31 cellular contexts compared by ENCODE assay signal in the genomic region with DNA sequence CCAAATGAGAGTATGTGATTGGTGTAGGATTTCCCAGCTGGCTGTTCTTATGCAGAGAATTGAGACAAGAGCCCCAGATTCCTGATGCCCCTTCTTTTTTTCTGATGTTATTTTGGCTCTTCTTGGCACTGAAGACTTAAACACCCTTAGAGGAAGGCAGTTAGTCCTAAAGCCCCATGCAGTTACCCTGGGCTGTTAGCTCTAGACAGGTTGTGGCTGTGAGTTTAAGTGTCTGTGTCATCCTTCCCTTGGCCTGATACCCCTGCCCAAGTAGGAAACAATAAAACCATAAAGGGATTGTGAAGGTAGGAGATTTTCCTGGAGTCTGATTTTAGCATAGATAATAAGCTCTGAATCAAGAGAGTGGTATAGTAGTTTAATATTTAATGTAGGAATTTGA. TPM values are rescaled to one million over a fixed set of nuclear protein-coding genes. Genes with fewer than 3 reads are reported as not detected.
DNase-seq lines count a peak whose midpoint lies in the region; ATAC-seq, FAIRE-seq and TF ChIP-seq lines count a peak whose summit lies in the region.
"Had no signal": no experiment of that assay in that cellular context is flagged by ENCODE, and none has a peak within 500 bp of the region (broad histone marks: within the 10 kb centered on the region; RNA-seq: fewer than 3 reads in every experiment).

No MANE protein-coding gene starts in this region.

- H3K4me2 ChIP-seq in A549 = peak overlapping the region; percentile 33
- H3K4me2 ChIP-seq in GM23248 (ENCODE audit: unreplicated experiment) = no peak overlapping the region
- H3K4me2 ChIP-seq: BLaER1 treated with 17β-estradiol and CSF1 and Interleukin-3, amounts not matched to agents 10 nM and 100 nM; PC-9 had no signal

- no peaks in the 10 kb centered on the region for H3K27me3 ChIP-seq in GM23248 (replicated peaks; ENCODE audit: insufficient read depth)
- H3K27me3 ChIP-seq: BLaER1 treated with 17β-estradiol and CSF1 and Interleukin-3, amounts not matched to agents 10 nM and 100 nM; MG63; SJSA1 had no signal

- peaks cover 11% of the 10 kb centered on the region for H3K4me1 Mint-ChIP-seq in WTC11

- peaks cover 100% of the 10 kb centered on the region for H3K79me2 ChIP-seq in GM23248 (ENCODE audit: insufficient read depth)

- H3K9me3 Mint-ChIP-seq in WTC11 = no peaks in the 10 kb centered on the region
- H3K9me3 Mint-ChIP-seq: CD4-positive, alpha-beta memory T cell had no signal

- no peak for FAIRE-seq in A549 (lab: Jason Lieb, UNC)
- FAIRE-seq: A204.1, GM18507, HepG2 had no signal

- no peaks in the 10 kb centered on the region for H3K9me2 ChIP-seq in GM23248 (ENCODE audit: insufficient read depth)

- TF ChIP-seq EP300 in A549 (IDR thresholded peaks at IDR 0.05) = no peak

- H3K9me3 ChIP-seq in A549 = no peaks in the 10 kb centered on the region
- H3K9me3 ChIP-seq in HEK293 (ENCODE audit: control insufficient read depth, insufficient read depth, low read depth, low read length) = no peaks in the 10 kb centered on the region
- no peaks in the 10 kb centered on the region for H3K9me3 ChIP-seq in mesodermal cell (ENCODE audit: control insufficient read depth, low read length)
- no peaks in the 10 kb centered on the region for H3K9me3 ChIP-seq in GM23248 (ENCODE audit: low read depth)
- H3K9me3 ChIP-seq: BLaER1 treated with 17β-estradiol and CSF1 and Interleukin-3, amounts not matched to agents 10 nM and 100 nM; HAP-1; MG63; SJSA1 had no signal

- H4K20me1 ChIP-seq in GM23248 (ENCODE audit: insufficient read depth) = peaks cover 9% of the 10 kb centered on the region; the same call in 1 of the 2 replicates

- POLR2A ChIA-PET in A549 (lab: Yijun Ruan, JAX) = interaction anchor here (0.9 kb wide), 1 partner anchor 13 kb away, joined by 3 read pairs; no protein-coding TSS in a partner anchor
- POLR2A ChIA-PET in HEK293 (lab: Yijun Ruan, JAX) = no interaction called here
- POLR2A ChIA-PET in WTC11 (lab: Charles Lee) = no interaction called here

- H3K36me3 Mint-ChIP-seq in WTC11 = no peaks in the 10 kb centered on the region
- H3K36me3 Mint-ChIP-seq: CD4-positive, alpha-beta memory T cell had no signal

- peak in 1 of 2 experiments; percentile 65; a peak in 3 of 6 replicates for ATAC-seq in A549
- ATAC-seq in WTC11 = peak; percentile 26; the same call in 1 of the 2 replicates
- ATAC-seq: HepG2, K562 had no signal

- TF ChIP-seq CTCF in A549 (IDR thresholded peaks at IDR 0.05) (no peak), HEK293 (tag by site-specific recombination; IDR thresholded peaks at IDR 0.05) (no peak), WTC11 (IDR thresholded peaks at IDR 0.05) (no peak)

- DNase-seq in A549 (ENCODE audit: low read depth in 1 of 2, low spot score in 1 of 2) (no peak), WTC11 (ENCODE audit: low spot score) (no peak), GM23248 (no peak), KBM-7 (no peak), occipital lobe (lab: John Stamatoyannopoulos, UW) (no peak)
- no peak for DNase-seq in activated CD8-positive, alpha-beta memory T cell treated with anti-CD3 and anti-CD28 coated beads for 24 hours
- DNase-seq: AML-193; CD4-positive, alpha-beta memory T cell; COR-L47; DMS53; MG63; NCI-H1105 treated with DMSO at 0.1 percent for 48 hours; NCI-H1694; NCI-H2029 treated with DMSO at 0.1 percent for 48 hours; NCI-H2171; NCI-H345; NCI-H510A treated with DMSO at 0.1 percent for 48 hours; NCI-H748 treated with DMSO at 0.1 percent for 48 hours; NK-92 treated with Interleukin-12 subunit alpha and Interleukin-12 subunit beta, amount 100 ng/mL, for 24 hours; PC-9; Right ventricle myocardium superior; RPMI8226 had no signal

- in situ Hi-C loops in GM23248 (cut with MboI) = no loop called here
- in situ Hi-C loops in KBM-7 (cut with MboI; ENCODE audit: low pct_unique_long_range_greater_than_20kb, low sequenced_read_pairs) = no loop called here

- H2AFZ ChIP-seq in GM23248 = no peak overlapping the region
- H2AFZ ChIP-seq: PC-9 had no signal

- H3K4me3 Mint-ChIP-seq in WTC11 = no peak overlapping the region
- H3K4me3 Mint-ChIP-seq: CD4-positive, alpha-beta memory T cell had no signal

- no peaks in the 10 kb centered on the region for H3F3A ChIP-seq in GM23248 (ENCODE audit: insufficient read depth)

- H3K4me1 ChIP-seq in A549 (peaks cover 74% of the 10 kb centered on the region), HEK293 (ENCODE audit: control insufficient read depth, insufficient read depth, low read length) (peaks cover 9% of the 10 kb centered on the region), mesodermal cell (ENCODE audit: control insufficient read depth, insufficient read depth, low read length, poor library complexity, severe bottlenecking) (peaks cover 14% of the 10 kb centered on the region), GM23248 (ENCODE audit: insufficient read depth) (no peaks in the 10 kb centered on the region)
- H3K4me1 ChIP-seq: BLaER1 treated with 17β-estradiol and CSF1 and Interleukin-3, amounts not matched to agents 10 nM and 100 nM; HAP-1; SJSA1 had no signal

- H3K4me3 ChIP-seq in A549 (no peak overlapping the region), HEK293 (ENCODE audit: low read depth, low read length) (no peak overlapping the region), mesodermal cell (ENCODE audit: extremely low read depth, insufficient read depth, low read length, poor library complexity, severe bottlenecking) (no peak overlapping the region), GM23248 (no peak overlapping the region)
- H3K4me3 ChIP-seq: BLaER1 treated with 17β-estradiol and CSF1 and Interleukin-3, amounts not matched to agents 10 nM and 100 nM; HAP-1; K562; MG63; PC-9; SJSA1 had no signal

- no peak for TF ChIP-seq RAD21 in A549 (conservative IDR thresholded peaks at IDR 0.05 in 1 of 2, IDR thresholded peaks at IDR 0.05 in 1 of 2)

- no peaks in the 10 kb centered on the region for H3K27me3 Mint-ChIP-seq in WTC11 (ENCODE audit: low read depth)
- H3K27me3 Mint-ChIP-seq: CD4-positive, alpha-beta memory T cell had no signal

- H3K9ac ChIP-seq in GM23248 = no peak overlapping the region
- H3K9ac ChIP-seq: BLaER1 treated with 17β-estradiol and CSF1 and Interleukin-3, amounts not matched to agents 10 nM and 100 nM had no signal

- TF ChIP-seq POLR2A in A549 (IDR thresholded peaks at IDR 0.05; ENCODE audit: low read length) = no peak

- peaks cover 0 to 4% of the 10 kb centered on the region in 2 experiments; a peak in 1 of 3 replicates for H3K36me3 ChIP-seq in HEK293 (ENCODE audit: control insufficient read depth in 2 of 2, insufficient read depth in 1 of 2, low read length in 2 of 2)
- peaks cover 46% of the 10 kb centered on the region for H3K36me3 ChIP-seq in mesodermal cell (ENCODE audit: control insufficient read depth, insufficient read depth, low read length)
- no peaks in the 10 kb centered on the region for H3K36me3 ChIP-seq in GM23248 (ENCODE audit: low read depth)
- H3K36me3 ChIP-seq: HAP-1, MG63 had no signal

- CTCF ChIA-PET in A549 (lab: Yijun Ruan, JAX) (interaction anchor here (0.6 to 3.1 kb wide), 9 partner anchors 9 to 474 kb away, joined by 3 to 11 read pairs (median 4); no protein-coding TSS in a partner anchor), HEK293 (lab: Yijun Ruan, JAX) (interaction anchor here (0.6 to 6.5 kb wide), 4 partner anchors 11 to 1354 kb away, joined by 3 to 31 read pairs (median 4); a partner anchor contains a TSS), WTC11 (lab: Charles Lee) (interaction anchor here (2.9 kb wide), 1 partner anchor 12 kb away, joined by 16 read pairs; no protein-coding TSS in a partner anchor)

- H3K27ac ChIP-seq in A549 (0 out of 6 replicates have a peak overlapping the region, but pooled peaks of 1 of the 2 experiments have one; percentile 8), HEK293 (ENCODE audit: extremely low read depth, low read depth, low read length) (no peak overlapping the region), mesodermal cell (ENCODE audit: low read depth, low read length, severe bottlenecking) (peak overlapping the region; percentile 13), GM23248 (no peak overlapping the region)
- H3K27ac ChIP-seq: BLaER1 treated with 17β-estradiol and CSF1 and Interleukin-3, amounts not matched to agents 10 nM and 100 nM; PC-9; SJSA1 had no signal

- H3K27ac Mint-ChIP-seq in WTC11 = no peak overlapping the region
- H3K27ac Mint-ChIP-seq: CD4-positive, alpha-beta memory T cell had no signal

TF ChIP-seq in A549, 52 proteins besides CTCF, POLR2A, EP300 and RAD21 (continues in another document):
- TF ChIP-seq BHLHE40 (IDR thresholded peaks at IDR 0.05; ENCODE audit: low read depth, low read length) = no peak

TF ChIP-seq in HEK293, 187 proteins besides CTCF, POLR2A, EP300 and RAD21:
- TF ChIP-seq ZNF664 (tag by site-specific recombination; IDR thresholded peaks at IDR 0.05) (peak; percentile 61; the same call in 1 of the 2 replicates), ZNF114 (tag by site-specific recombination; IDR thresholded peaks at IDR 0.05) (no peak)

TF ChIP-seq in WTC11, 78 proteins besides CTCF, POLR2A, EP300 and RAD21 (continues in another document):
- TF ChIP-seq, protein P1, sequence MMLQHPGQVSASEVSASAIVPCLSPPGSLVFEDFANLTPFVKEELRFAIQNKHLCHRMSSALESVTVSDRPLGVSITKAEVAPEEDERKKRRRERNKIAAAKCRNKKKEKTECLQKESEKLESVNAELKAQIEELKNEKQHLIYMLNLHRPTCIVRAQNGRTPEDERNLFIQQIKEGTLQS (CRISPR knock-in tag; conservative IDR thresholded peaks at IDR 0.05) = no peak
- no peak for TF ChIP-seq GRHL2 (CRISPR knock-in tag; IDR thresholded peaks at IDR 0.05; ENCODE audit: insufficient replicate concordance, severe bottlenecking)

RNA-seq across cellular contexts. Expression of a gene that starts 13.2 kb away (rescaled TPM):
- polyA plus RNA-seq in A549 (2011; rRNA removed) = 286 and 350 TPM in 2 replicates
- 53.6 and 55.5 TPM in 2 replicates for polyA plus RNA-seq in A549 (2012; cell fraction: cytosol; rRNA removed)
- 26.6 and 39.4 TPM in 2 replicates for polyA plus RNA-seq in A549 (2012; cell fraction: nucleus; rRNA removed)
- 199 to 253 TPM (median 231 TPM) in 3 replicates for polyA plus RNA-seq in A549 (2017; fragmentation: RNase III; extraction: RNeasy Plus Mini Kit Qiagen cat#74134 plus additional on column Dnase treatment)
- 355 and 454 TPM in 2 replicates for polyA minus RNA-seq in A549 (2011; rRNA and poly(A)+ RNA removed)
- 132 to 150 TPM (median 134 TPM) in 3 replicates for total RNA-seq in WTC11 (2021)
- 254 TPM for polyA plus RNA-seq in mesodermal cell (2013, experiment 1 of 2)
- 260 TPM for polyA plus RNA-seq in mesodermal cell (2013, experiment 2 of 2)
- 167 and 211 TPM in 2 replicates for total RNA-seq in GM23248 (2014; rRNA removed; shearing (Covaris generic))
- polyA plus RNA-seq in GM23248 (2016; fragmentation: Nextera tagmentation; extraction: Ambion mirVana) = 98.9 and 100 TPM in 2 replicates
- 299 TPM for total RNA-seq in occipital lobe
